ENCODE assay signal across 10 cellular contexts in the genomic region with DNA sequence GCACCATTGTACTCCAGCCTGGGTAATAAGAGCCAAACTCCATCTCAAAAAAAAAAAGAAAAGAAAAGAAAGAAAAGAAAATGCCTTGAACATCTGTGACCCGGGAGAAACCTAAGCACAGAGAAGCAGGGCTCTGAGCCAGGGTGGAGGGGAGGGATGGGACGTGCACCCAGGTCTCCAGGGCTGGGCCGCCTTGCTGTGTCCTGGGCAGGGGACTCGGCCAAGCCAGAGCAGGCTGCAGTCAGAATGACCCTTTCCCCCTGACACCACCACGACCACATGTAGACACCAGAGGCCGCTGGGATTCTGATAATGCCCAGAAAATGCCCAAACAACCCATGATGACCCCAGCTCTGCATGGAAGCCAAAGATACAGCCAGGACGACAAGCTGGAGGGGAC. TPM values are rescaled to one million over a fixed set of nuclear protein-coding genes. Genes with fewer than 3 reads are reported as not detected.
"Had no signal": no experiment of that assay in that cellular context is flagged by ENCODE, and none has a peak within 500 bp of the region (broad histone marks: within the 10 kb centered on the region; RNA-seq: fewer than 3 reads in every experiment).

No MANE protein-coding gene starts in this region.

- H3K36me3 ChIP-seq: SJCRH30 had no signal

- DNase-seq: NCI-H1436 treated with DMSO at 0.1 percent for 48 hours, NCI-H187 treated with DMSO at 0.1 percent for 48 hours, NCI-H2029 treated with DMSO at 0.1 percent for 48 hours, NCI-H446, NCI-H524 treated with DMSO at 0.1 percent for 48 hours, NCI-H774 had no signal

- H3K4me3 ChIP-seq: K562, SJCRH30 had no signal

- H3K27ac ChIP-seq: KMS-11, SJCRH30 had no signal

- H3K9me3 ChIP-seq: SJCRH30 had no signal

RNA-seq across cellular contexts. Expression of a gene that starts 17.8 kb away (rescaled TPM):
- total RNA-seq: HT1080 had no signal

RNA-seq across cellular contexts. Expression of a gene that starts 43.6 kb away (rescaled TPM):
- total RNA-seq: SJCRH30 had no signal
